25 cellular contexts compared by ENCODE assay signal in the genomic region with DNA sequence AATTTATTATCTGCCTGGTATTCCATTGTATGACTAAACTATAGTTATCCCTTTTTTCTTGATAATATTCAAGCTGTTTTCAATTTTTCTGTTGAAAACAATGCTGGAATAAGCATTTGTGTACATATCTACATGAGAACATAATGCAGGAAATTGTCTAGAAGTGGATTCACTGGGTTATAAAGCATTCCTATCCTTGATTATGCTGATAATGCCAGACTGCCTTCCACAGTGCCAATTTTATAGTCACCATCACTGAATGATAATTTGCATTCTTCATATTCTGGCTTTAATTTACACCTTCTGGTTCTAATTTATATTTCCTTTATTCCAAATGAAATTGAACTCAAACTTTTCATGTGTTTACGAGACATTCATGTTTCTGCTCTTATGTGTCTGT.
"Had no signal": no experiment of that assay in that cellular context is flagged by ENCODE, and none has a peak within 500 bp of the region (broad histone marks: within the 10 kb centered on the region; RNA-seq: fewer than 3 reads in every experiment).

No MANE protein-coding gene starts in this region.

- H3K27ac ChIP-seq: neutrophil, pancreas, prostate gland, right lobe of liver, sigmoid colon, stomach, thoracic aorta, thyroid gland, tibial nerve, upper lobe of left lung, vagina had no signal

- FAIRE-seq: small intestine, urothelium cell line had no signal

- H3K27me3 ChIP-seq: neutrophil, pancreas, right lobe of liver, sigmoid colon, stomach, thyroid gland, tibial nerve, upper lobe of left lung, vagina had no signal

- H3K36me3 ChIP-seq: neutrophil, pancreas, prostate gland, right lobe of liver, sigmoid colon, stomach, thoracic aorta, thyroid gland, tibial nerve, upper lobe of left lung, vagina had no signal

- H3K4me3 ChIP-seq: pancreas, prostate gland, right lobe of liver, sigmoid colon, stomach, thoracic aorta, thyroid gland, tibial nerve, upper lobe of left lung, vagina had no signal

- H3K4me1 ChIP-seq: pancreas, prostate gland, right lobe of liver, sigmoid colon, stomach, thyroid gland, tibial nerve, upper lobe of left lung, vagina had no signal

- ATAC-seq: natural killer cell treated with Interleukin-12 subunit alpha and Interleukin-12 subunit beta and Interleukin-15 and Interleukin-18, amount 100 ng/mL, for 72 hours; pancreas; right cardiac atrium; right lobe of liver; stimulated activated effector memory CD8-positive, alpha-beta T cell treated with anti-CD3 and anti-CD28 coated beads, Interleukin-12 subunit alpha, Interleukin-12 subunit beta, amount 100 ng/mL, for 72 hours; stimulated activated naive B cell treated with anti-CD40 and anti-IgM and Interleukin-4, amounts not matched to agents 10 μg/mL and 1 μg/mL and 100 μg/mL, for 72 hours had no signal

- DNase-seq: nephron progenitor cell; nucleus accumbens; pancreas; right cardiac atrium; right lobe of liver; sigmoid colon; small intestine; stimulated activated CD4-positive, alpha-beta T cell treated with anti-CD3 and anti-CD28 coated beads, Interleukin-15, amount 100 ng/mL, for 24 hours; stimulated activated CD4-positive, alpha-beta T cell treated with anti-CD3 and anti-CD28 coated beads, Interleukin-2, amount 100 ng/mL, for 24 hours; stimulated activated CD4-positive, alpha-beta T cell treated with anti-CD3 and anti-CD28 coated beads, Interleukin-2, amount 100 ng/mL, for 48 hours; stimulated activated CD4-positive, alpha-beta T cell treated with anti-CD3 and anti-CD28 coated beads, Interleukin-4, amount 100 ng/mL, for 24 hours; stimulated activated naive B cell treated with anti-CD40 and anti-IgM and Interleukin-4, amounts not matched to agents 10 μg/mL and 1 μg/mL and 100 μg/mL, for 72 hours; stimulated activated naive CD4-positive, alpha-beta T cell treated with Interleukin-2 at 50 U/mL for 16 hours; stomach; thyroid gland; trophoblast cell; upper lobe of left lung had no signal

- H3K9me3 ChIP-seq: neutrophil, pancreas, prostate gland, right lobe of liver, sigmoid colon, stomach, thoracic aorta, thyroid gland, upper lobe of left lung, vagina had no signal
